Comparison of ENCODE assay signal across 22 cellular contexts in the genomic region with DNA sequence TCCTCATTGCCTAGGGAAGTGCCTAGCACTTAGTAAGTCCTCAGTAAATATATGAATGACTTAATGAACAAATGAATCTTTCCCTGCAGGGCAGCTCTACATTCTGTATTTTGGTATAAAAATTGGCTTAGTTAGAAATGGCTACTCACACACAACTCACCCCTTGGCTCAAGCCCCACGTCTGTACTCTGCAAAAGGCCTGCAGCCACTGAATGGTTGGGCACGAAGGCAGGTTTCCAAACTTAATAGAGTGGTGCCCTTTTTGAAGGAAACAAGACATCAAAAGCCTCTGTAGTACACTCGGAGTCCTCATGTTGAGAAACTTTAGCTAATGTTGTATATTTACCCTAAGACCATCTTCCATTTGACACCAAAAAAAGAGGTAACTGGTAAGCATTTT. TPM values are rescaled to one million over a fixed set of nuclear protein-coding genes. Genes with fewer than 3 reads are reported as not detected.
"Had no signal": no experiment of that assay in that cellular context is flagged by ENCODE, and none has a peak within 500 bp of the region (broad histone marks: within the 10 kb centered on the region; RNA-seq: fewer than 3 reads in every experiment).

No MANE protein-coding gene starts in this region.

- H3K4me3 Mint-ChIP-seq: IgD-negative memory B cell had no signal

- H3K9me3 ChIP-seq: MG63, SJSA1, SK-N-SH had no signal

- H3K9me3 Mint-ChIP-seq: IgD-negative memory B cell had no signal

- H3K9ac ChIP-seq: SK-N-SH had no signal

- DNase-seq: KBM-7, MG63, NCI-H1092, NCI-H1436, NCI-H187, NCI-H2029, NCI-H2081 treated with DMSO at 0.1 percent for 48 hours, NCI-H2171, NCI-H226, NCI-H446, NCI-H510A, NCI-H524 treated with DMSO at 0.1 percent for 48 hours, NCI-H69, NCI-H774, Right ventricle myocardium superior, RPMI8226, SIG-M5, SW 1271 had no signal

- H3K27me3 Mint-ChIP-seq: IgD-negative memory B cell had no signal

- H3K27me3 ChIP-seq: MG63, SJSA1 had no signal

- H3K4me1 ChIP-seq: SJSA1 had no signal

- H3K4me2 ChIP-seq: SK-N-SH had no signal

- H3K4me3 ChIP-seq: MG63, SJSA1 had no signal

- H3K27ac ChIP-seq: HL-60, SJSA1 had no signal

- H3K4me1 Mint-ChIP-seq: IgD-negative memory B cell had no signal

RNA-seq across cellular contexts. Expression of gene CRHR2, which starts 36.6 kb away (rescaled TPM):
- total RNA-seq: SJSA1 had no signal
- polyA plus RNA-seq: IgD-negative memory B cell, SK-N-SH had no signal
